In the genomic region with DNA sequence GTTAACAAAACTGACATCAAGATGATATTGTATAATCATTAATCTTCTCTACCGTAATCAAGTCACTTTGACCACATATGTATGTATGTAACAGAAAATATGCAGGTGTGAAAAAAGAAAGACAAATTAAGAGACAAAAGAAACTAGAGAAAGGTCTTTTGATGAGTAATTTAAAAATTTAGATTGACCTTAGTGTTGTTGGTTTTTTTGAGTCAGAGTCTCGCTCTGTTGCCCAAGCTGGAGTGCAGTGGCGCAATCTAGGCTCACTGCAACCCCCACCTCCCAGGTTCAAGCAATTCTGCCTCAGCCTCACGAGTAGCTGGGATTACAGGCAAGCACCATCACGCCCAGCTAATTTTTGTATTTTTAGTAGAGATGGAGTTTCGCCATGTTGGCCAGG, we compare ENCODE assay signal across 8 cellular contexts.
A peak's percentile ranks its signal among the peaks of the same experiment; 100 is the strongest.
DNase-seq lines count a peak whose midpoint lies in the region; ATAC-seq lines count a peak whose summit lies in the region.
"Not testable (repeated sequence)": the region's sequence is repeated elsewhere in the genome, so short reads cannot be mapped to it uniquely, and the experiment has no call there.

No MANE protein-coding gene starts in this region.

- H3K4me1 Mint-ChIP-seq in activated naive CD8-positive, alpha-beta T cell treated with anti-CD3 and anti-CD28 coated beads, Interleukin-2, amount 50 U/mL, for 24 hours, result peaks cover 18% of the 10 kb centered on the region
- H3K4me1 Mint-ChIP-seq in stimulated activated naive CD8-positive, alpha-beta T cell treated with anti-CD3 and anti-CD28 coated beads, Interleukin-15, amount 100 ng/mL, for 72 hours, result peaks cover 14% of the 10 kb centered on the region

- peak; percentile 1 for DNase-seq in NK-92 treated with Interleukin-12 subunit alpha and Interleukin-12 subunit beta, amount 100 ng/mL, for 24 hours (lab: John Stamatoyannopoulos, UW)
- not testable (repeated sequence) for DNase-seq in activated naive CD8-positive, alpha-beta T cell treated with anti-CD3 and anti-CD28 coated beads, Interleukin-2, amount 50 U/mL, for 24 hours
- DNase-seq in stimulated activated naive CD8-positive, alpha-beta T cell treated with anti-CD3 and anti-CD28 coated beads, Interleukin-15, amount 100 ng/mL, for 72 hours, result peak in 1 of 2 donors; percentile 28

- not testable (repeated sequence) for H3K4me3 Mint-ChIP-seq in activated naive CD8-positive, alpha-beta T cell treated with anti-CD3 and anti-CD28 coated beads, Interleukin-2, amount 50 U/mL, for 24 hours; stimulated activated naive CD8-positive, alpha-beta T cell treated with anti-CD3 and anti-CD28 coated beads, Interleukin-15, amount 100 ng/mL, for 72 hours

- ATAC-seq in GM18858 (IDR thresholded peaks at IDR 0.05; ENCODE audit: unreplicated experiment) (peak; percentile 93), GM19438 (IDR thresholded peaks at IDR 0.05; ENCODE audit: low read depth, unreplicated experiment) (peak; percentile 81), GM21619 (IDR thresholded peaks at IDR 0.05; ENCODE audit: unreplicated experiment) (peak; percentile 70), HG02884 (IDR thresholded peaks at IDR 0.05; ENCODE audit: unreplicated experiment) (peak; percentile 90), HG03175 (IDR thresholded peaks at IDR 0.05; ENCODE audit: unreplicated experiment) (peak; percentile 95)
- peak; percentile 82 for ATAC-seq in activated naive CD8-positive, alpha-beta T cell treated with anti-CD3 and anti-CD28 coated beads, Interleukin-2, amount 50 U/mL, for 24 hours
- ATAC-seq in stimulated activated naive CD8-positive, alpha-beta T cell treated with anti-CD3 and anti-CD28 coated beads, Interleukin-15, amount 100 ng/mL, for 72 hours, result peak; percentile 52

- not testable (repeated sequence) for H3K9me3 Mint-ChIP-seq in activated naive CD8-positive, alpha-beta T cell treated with anti-CD3 and anti-CD28 coated beads, Interleukin-2, amount 50 U/mL, for 24 hours; stimulated activated naive CD8-positive, alpha-beta T cell treated with anti-CD3 and anti-CD28 coated beads, Interleukin-15, amount 100 ng/mL, for 72 hours

- H3K36me3 Mint-ChIP-seq in activated naive CD8-positive, alpha-beta T cell treated with anti-CD3 and anti-CD28 coated beads, Interleukin-2, amount 50 U/mL, for 24 hours (ENCODE audit: low read depth), result peaks cover 52% of the 10 kb centered on the region

- H3K27me3 Mint-ChIP-seq in activated naive CD8-positive, alpha-beta T cell treated with anti-CD3 and anti-CD28 coated beads, Interleukin-2, amount 50 U/mL, for 24 hours; stimulated activated naive CD8-positive, alpha-beta T cell treated with anti-CD3 and anti-CD28 coated beads, Interleukin-15, amount 100 ng/mL, for 72 hours: not testable (repeated sequence)

- peak overlapping the region; percentile 63 for H3K27ac Mint-ChIP-seq in activated naive CD8-positive, alpha-beta T cell treated with anti-CD3 and anti-CD28 coated beads, Interleukin-2, amount 50 U/mL, for 24 hours
- H3K27ac Mint-ChIP-seq in stimulated activated naive CD8-positive, alpha-beta T cell treated with anti-CD3 and anti-CD28 coated beads, Interleukin-15, amount 100 ng/mL, for 72 hours, result peak overlapping the region in 1 of 2 donors; percentile 31
